In genomic region chr20:2520617-2521016, GRCh38 we compare ENCODE assay signal across 32 cellular contexts. TPM values are rescaled to one million over a fixed set of nuclear protein-coding genes. Genes with fewer than 3 reads are reported as not detected.
"Had no signal": no experiment of that assay in that cellular context is flagged by ENCODE, and none has a peak within 500 bp of the region (broad histone marks: within the 10 kb centered on the region; RNA-seq: fewer than 3 reads in every experiment).

No MANE protein-coding gene starts in this region.

- ATAC-seq: activated CD8-positive, alpha-beta T cell treated with anti-CD3 and anti-CD28 coated beads for 36 hours; activated naive CD4-positive, alpha-beta T cell treated with anti-CD3 and anti-CD28 coated beads, Interleukin-2, amount 50 U/mL, for 72 hours; body of pancreas had no signal

- H3K4me3 ChIP-seq: adrenal gland, body of pancreas, breast epithelium had no signal

- DNase-seq: activated B cell treated with CpG ODN at 0.5 μM for 24 hours; activated CD4-positive, alpha-beta memory T cell treated with anti-CD3 and anti-CD28 coated beads for 36 hours; activated CD4-positive, alpha-beta T cell treated with anti-CD3 and anti-CD28 coated beads for 4 hours; activated CD4-positive, alpha-beta T cell treated with anti-CD3 and anti-CD28 coated beads, Interleukin-2, amount 10 ng/mL, durations not matched to agents 7 days and 5 days; activated CD4-positive, CD25-positive, alpha-beta regulatory T cell treated with anti-CD3 and anti-CD28 coated beads, Interleukin-2, amount 50 U/mL, for 72 hours; activated CD8-positive, alpha-beta memory T cell treated with anti-CD3 and anti-CD28 coated beads, Interleukin-2, amount 50 U/mL, for 4 hours; activated CD8-positive, alpha-beta T cell treated with anti-CD3 and anti-CD28 coated beads for 36 hours; activated effector memory CD4-positive, alpha-beta T cell treated with Interleukin-2 at 50 U/mL for 16 hours; activated gamma-delta T cell; activated naive CD4-positive, alpha-beta T cell treated with anti-CD3 and anti-CD28 coated beads for 36 hours; activated naive CD4-positive, alpha-beta T cell treated with anti-CD3 and anti-CD28 coated beads, Interleukin-2, amount 50 U/mL, for 16 hours; activated naive CD8-positive, alpha-beta T cell treated with anti-CD3 and anti-CD28 coated beads for 36 hours; activated T-cell treated with anti-CD3 and anti-CD28 coated beads for 4 hours; activated T-cell treated with anti-CD3 and anti-CD28 coated beads, Interleukin-2, amount 50 U/mL, for 24 hours; activated T-cell treated with anti-CD3 and anti-CD28 coated beads, Interleukin-2, amount 50 U/mL, for 48 hours; adrenal gland; amniotic stem cell; aorta; body of pancreas; brain microvascular endothelial cell; central memory CD4-positive, alpha-beta T cell; SW 1271; T-helper 1 cell; T-helper 2 cell; T-helper 9 cell had no signal

- H3K36me3 ChIP-seq: adrenal gland, brain microvascular endothelial cell, breast epithelium had no signal

- H3K4me1 ChIP-seq: breast epithelium had no signal

- H3K9me3 ChIP-seq: adrenal gland, body of pancreas, breast epithelium had no signal

- H3K27ac ChIP-seq: adrenal gland, body of pancreas, brain microvascular endothelial cell, breast epithelium, VCaP had no signal

- H3K27me3 ChIP-seq: adrenal gland, body of pancreas, brain microvascular endothelial cell, breast epithelium had no signal

RNA-seq across cellular contexts. Expression of gene TMC2, which starts 15.8 kb away (rescaled TPM):
- total RNA-seq: activated B cell treated with CpG ODN at 0.5 μM for 24 hours; activated CD4-positive, alpha-beta memory T cell treated with anti-CD3 and anti-CD28 coated beads for 36 hours; activated CD4-positive, alpha-beta T cell treated with anti-CD3 and anti-CD28 coated beads, Interleukin-2, amount 10 ng/mL, durations not matched to agents 7 days and 5 days; activated CD8-positive, alpha-beta memory T cell treated with anti-CD3 and anti-CD28 coated beads for 36 hours; activated CD8-positive, alpha-beta T cell treated with anti-CD3 and anti-CD28 coated beads for 36 hours; activated naive CD4-positive, alpha-beta T cell treated with anti-CD3 and anti-CD28 coated beads for 36 hours; activated naive CD4-positive, alpha-beta T cell treated with anti-CD3 and anti-CD28 coated beads, Interleukin-2, amount 50 U/mL, for 72 hours; activated naive CD8-positive, alpha-beta T cell treated with anti-CD3 and anti-CD28 coated beads for 36 hours; activated T-helper 2 cell treated with anti-CD3 and anti-CD28 coated beads, Interferon-gamma antibody, Interleukin-2, Interleukin-4, amounts not matched to agents 10 μg/mL and 5 μg/mL and 100 μg/mL, durations not matched to agents 14 hours and 24 hours and 36 hours; astrocyte; cardiac septum had no signal
